In genomic region chr21:33023574-33024277, GRCh38 we compare ENCODE assay signal across 12 cellular contexts. TPM values are rescaled to one million over a fixed set of nuclear protein-coding genes. Genes with fewer than 3 reads are reported as not detected.
DNase-seq lines count a peak whose midpoint lies in the region; ATAC-seq and TF ChIP-seq lines count a peak whose summit lies in the region.
"Had no signal": no experiment of that assay in that cellular context is flagged by ENCODE, and none has a peak within 500 bp of the region (broad histone marks: within the 10 kb centered on the region; RNA-seq: fewer than 3 reads in every experiment).

No MANE protein-coding gene starts in this region.

- H3K4me1 Mint-ChIP-seq in activated CD4-positive, alpha-beta T cell treated with anti-CD3 and anti-CD28 coated beads for 36 hours: peaks cover 48% of the 10 kb centered on the region
- H3K4me1 Mint-ChIP-seq in T-cell: peaks cover 56 to 64% (median 63%) of the 10 kb centered on the region in 3 donors
- peaks cover 24% of the 10 kb centered on the region for H3K4me1 Mint-ChIP-seq in glutamatergic neuron (ENCODE audit: low read depth, unreplicated experiment)
- peaks cover 9% of the 10 kb centered on the region for H3K4me1 Mint-ChIP-seq in progenitor cell of endocrine pancreas (ENCODE audit: low read depth)
- no peaks in the 10 kb centered on the region for H3K4me1 Mint-ChIP-seq in Calu3 (ENCODE audit: low read depth, unreplicated experiment)

- peak overlapping the region; percentile 15 for H3K27ac Mint-ChIP-seq in activated CD4-positive, alpha-beta T cell treated with anti-CD3 and anti-CD28 coated beads for 36 hours
- no peak overlapping the region for H3K27ac Mint-ChIP-seq in T-cell
- H3K27ac Mint-ChIP-seq in glutamatergic neuron (ENCODE audit: unreplicated experiment): peak overlapping the region; percentile 35
- H3K27ac Mint-ChIP-seq in progenitor cell of endocrine pancreas: peak overlapping the region; percentile 65
- H3K27ac Mint-ChIP-seq in Calu3 (ENCODE audit: unreplicated experiment): no peak overlapping the region

- intact Hi-C loops in activated CD4-positive, alpha-beta T cell treated with anti-CD3 and anti-CD28 coated beads for 36 hours (cut with DNase I, micrococcal nuclease): loop anchor here (1.0 to 10.0 kb wide), 3 partner anchors 48 to 174 kb away; no protein-coding TSS in a partner anchor
- intact Hi-C loops in Calu3 (cut with micrococcal nuclease; ENCODE audit: unreplicated experiment): no loop called here

- TF ChIP-seq CTCF in glutamatergic neuron (IDR thresholded peaks at IDR 0.05; ENCODE audit: partially characterized antibody, unreplicated experiment) (no peak), progenitor cell of endocrine pancreas (IDR thresholded peaks at IDR 0.05; ENCODE audit: unreplicated experiment) (no peak), Calu3 (IDR thresholded peaks at IDR 0.05; ENCODE audit: unreplicated experiment) (no peak)

- no peak for ATAC-seq in activated CD4-positive, alpha-beta T cell treated with anti-CD3 and anti-CD28 coated beads for 36 hours
- ATAC-seq in T-cell (replicated peaks in 1 of 4): no peak
- ATAC-seq: heart right ventricle, HepG2 had no signal

- no TSS peak for BruUV-seq in Calu3 (replicated peaks; lab: Mats Ljungman, UMichigan)

- POLR2A ChIA-PET in activated CD4-positive, alpha-beta T cell treated with anti-CD3 and anti-CD28 coated beads for 36 hours (lab: Charles Lee): no interaction called here
- POLR2A ChIA-PET in T-cell (lab: Charles Lee): no interaction called here

- CTCF ChIA-PET in activated CD4-positive, alpha-beta T cell treated with anti-CD3 and anti-CD28 coated beads for 36 hours (lab: Charles Lee): interaction anchor here (0.6 kb wide), 1 partner anchor 54 kb away, joined by 3 read pairs; no protein-coding TSS in a partner anchor
- CTCF ChIA-PET in T-cell (lab: Charles Lee): no interaction called here
- CTCF ChIA-PET in Calu3 (lab: Charles Lee): no interaction called here

- H3K27me3 Mint-ChIP-seq in activated CD4-positive, alpha-beta T cell treated with anti-CD3 and anti-CD28 coated beads for 36 hours: peaks cover 73% of the 10 kb centered on the region
- H3K27me3 Mint-ChIP-seq in T-cell (peaks cover 61 to 75% of the 10 kb centered on the region in 2 donors), glutamatergic neuron (ENCODE audit: unreplicated experiment) (peaks cover 40% of the 10 kb centered on the region), progenitor cell of endocrine pancreas (peaks cover 81% of the 10 kb centered on the region), Calu3 (ENCODE audit: unreplicated experiment) (peaks cover 83% of the 10 kb centered on the region)

- DNase-seq in activated CD4-positive, alpha-beta T cell treated with anti-CD3 and anti-CD28 coated beads for 36 hours: peak; percentile 47
- no peak for DNase-seq in activated CD4-positive, alpha-beta T cell treated with anti-CD3 and anti-CD28 coated beads for 4 hours
- DNase-seq in T-cell (no peak), glutamatergic neuron (peak; percentile 67), progenitor cell of endocrine pancreas (ENCODE audit: low spot score, unreplicated experiment) (no peak), iPS-NIHi7 (ENCODE audit: extremely low spot score) (no peak), Calu3 (no peak), NCI-H510A treated with DMSO at 0.1 percent for 48 hours (lab: John Stamatoyannopoulos, UW) (no peak)
- DNase-seq: cortex of kidney, heart right ventricle, SIG-M5 had no signal

- peak overlapping the region; percentile 47 for H3K4me3 Mint-ChIP-seq in activated CD4-positive, alpha-beta T cell treated with anti-CD3 and anti-CD28 coated beads for 36 hours
- H3K4me3 Mint-ChIP-seq in T-cell (peak overlapping the region; percentile 25 to 67 (median 34)), glutamatergic neuron (ENCODE audit: unreplicated experiment) (peak overlapping the region; percentile 92), progenitor cell of endocrine pancreas (ENCODE audit: low read depth) (no peak overlapping the region), Calu3 (ENCODE audit: low read depth, unreplicated experiment) (no peak overlapping the region)

- H3K36me3 Mint-ChIP-seq in activated CD4-positive, alpha-beta T cell treated with anti-CD3 and anti-CD28 coated beads for 36 hours (ENCODE audit: low read depth): no peaks in the 10 kb centered on the region
- H3K36me3 Mint-ChIP-seq in T-cell: no peaks in the 10 kb centered on the region
- no peaks in the 10 kb centered on the region for H3K36me3 Mint-ChIP-seq in glutamatergic neuron (ENCODE audit: unreplicated experiment)
- H3K36me3 Mint-ChIP-seq in progenitor cell of endocrine pancreas (ENCODE audit: insufficient read depth): no peaks in the 10 kb centered on the region
- no peaks in the 10 kb centered on the region for H3K36me3 Mint-ChIP-seq in Calu3 (ENCODE audit: insufficient read depth, unreplicated experiment)

- H3K9me3 Mint-ChIP-seq in activated CD4-positive, alpha-beta T cell treated with anti-CD3 and anti-CD28 coated beads for 36 hours (ENCODE audit: low read depth): no peaks in the 10 kb centered on the region
- H3K9me3 Mint-ChIP-seq in T-cell (no peaks in the 10 kb centered on the region), glutamatergic neuron (ENCODE audit: unreplicated experiment) (peaks cover 30% of the 10 kb centered on the region), progenitor cell of endocrine pancreas (ENCODE audit: low read depth) (no peaks in the 10 kb centered on the region), Calu3 (ENCODE audit: low read depth, unreplicated experiment) (no peaks in the 10 kb centered on the region)

RNA-seq across cellular contexts. Expression of gene OLIG2, which starts 2.0 kb away (rescaled TPM):
- total RNA-seq in activated CD4-positive, alpha-beta T cell treated with anti-CD3 and anti-CD28 coated beads for 36 hours: not detected
- not detected for total RNA-seq in T-cell
- total RNA-seq in glutamatergic neuron (ENCODE audit: unreplicated experiment): 21.4 TPM
- 0.72 and 1.4 TPM in 2 replicates for total RNA-seq in progenitor cell of endocrine pancreas
- not detected in 2 replicates for total RNA-seq in Calu3 (2022)
- total RNA-seq: heart right ventricle, HepG2 had no signal

RNA-seq across cellular contexts. Expression of gene OLIG1, which starts 46.2 kb away (rescaled TPM):
- not detected for total RNA-seq in activated CD4-positive, alpha-beta T cell treated with anti-CD3 and anti-CD28 coated beads for 36 hours
- total RNA-seq in T-cell: not detected
- total RNA-seq in glutamatergic neuron (ENCODE audit: unreplicated experiment): 14.2 TPM
- total RNA-seq in progenitor cell of endocrine pancreas: 0.13 and 0.38 TPM in 2 replicates
- not detected in 2 replicates for total RNA-seq in Calu3 (2022)
- total RNA-seq: HepG2 had no signal

Comparison
In these comparisons a context has a peak if more than half of its experiments do, and no peak if none do; other contexts are left out.
1. DNase-seq: peak in activated CD4-positive, alpha-beta T cell treated with anti-CD3 and anti-CD28 coated beads for 36 hours (single experiment) and glutamatergic neuron (single experiment); none in activated CD4-positive, alpha-beta T cell treated with anti-CD3 and anti-CD28 coated beads for 4 hours (0 of 2), T-cell (0 of 34), progenitor cell of endocrine pancreas (single experiment), iPS-NIHi7 (single experiment), Calu3 (single experiment) and NCI-H510A treated with DMSO at 0.1 percent for 48 hours (single experiment).
2. H3K27ac Mint-ChIP-seq: peak in activated CD4-positive, alpha-beta T cell treated with anti-CD3 and anti-CD28 coated beads for 36 hours (single experiment), glutamatergic neuron (single experiment) and progenitor cell of endocrine pancreas (single experiment); none in T-cell (0 of 2) and Calu3 (single experiment).
3. H3K4me3 Mint-ChIP-seq: peak in activated CD4-positive, alpha-beta T cell treated with anti-CD3 and anti-CD28 coated beads for 36 hours (single experiment), T-cell (3 of 3) and glutamatergic neuron (single experiment); none in progenitor cell of endocrine pancreas (single experiment) and Calu3 (single experiment).
4. RNA of gene OLIG1, which starts 46.2 kb away (total RNA-seq): 14.2 TPM in glutamatergic neuron (single experiment); 0.13 to 0.38 TPM in progenitor cell of endocrine pancreas, not detected in activated CD4-positive, alpha-beta T cell treated with anti-CD3 and anti-CD28 coated beads for 36 hours, not detected in T-cell and not detected in Calu3; every median in the first group is over 10 times any median in the second.